Comparison of ENCODE assay signal across 20 cellular contexts in the genomic region with DNA sequence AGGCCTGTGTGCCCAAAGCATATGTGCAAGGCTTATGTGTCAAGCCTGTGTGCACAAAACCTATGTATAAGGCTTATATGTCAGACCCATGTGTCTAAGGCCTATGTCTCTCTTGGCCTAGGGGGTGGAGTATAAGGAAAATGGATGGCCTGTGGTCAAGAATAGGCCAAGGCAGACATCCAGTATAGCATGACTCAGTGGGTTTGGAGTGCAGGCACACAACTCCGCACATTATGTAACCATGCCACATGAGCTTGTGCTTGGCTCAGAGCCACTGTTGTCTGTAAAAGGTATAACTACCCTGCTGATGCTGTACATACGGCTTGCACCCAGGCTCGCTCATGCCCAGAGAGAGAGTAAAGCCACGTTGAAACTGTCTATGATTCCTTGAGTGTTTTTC.
A peak's percentile ranks its signal among the peaks of the same experiment; 100 is the strongest.
DNase-seq lines count a peak whose midpoint lies in the region; ATAC-seq and TF ChIP-seq lines count a peak whose summit lies in the region.
"Had no signal": no experiment of that assay in that cellular context is flagged by ENCODE, and none has a peak within 500 bp of the region (broad histone marks: within the 10 kb centered on the region; RNA-seq: fewer than 3 reads in every experiment).

No MANE protein-coding gene starts in this region.

- ATAC-seq in HG02759 (IDR thresholded peaks at IDR 0.05; ENCODE audit: unreplicated experiment): no peak
- ATAC-seq: activated naive CD4-positive, alpha-beta T cell treated with anti-CD3 and anti-CD28 coated beads, Interleukin-2, amount 50 U/mL, for 72 hours; CD8-positive, alpha-beta T cell had no signal

- DNase-seq in AG10803 (ENCODE audit: low read depth) (peak; percentile 9), M059J (ENCODE audit: low read depth) (peak; percentile 87), adipocyte (ENCODE audit: low read depth) (peak; percentile 21), fibroblast of villous mesenchyme (ENCODE audit: low read depth) (peak; percentile 44), coronary artery (ENCODE audit: low spot score) (no peak), OCI-M1 (lab: John Stamatoyannopoulos, UW) (no peak), iPS-NIHi11 (ENCODE audit: low spot score) (no peak)
- DNase-seq: ACHN; activated CD4-positive, alpha-beta T cell treated with anti-CD3 and anti-CD28 coated beads, Interleukin-2, amount 50 U/mL, for 4 hours; activated T-cell treated with anti-CD3 and anti-CD28 coated beads, Interleukin-2, amount 50 U/mL, for 1 hour; CD8-positive, alpha-beta T cell; DND-41; MM.1S; NCI-H2081; NCI-H524 treated with DMSO at 0.1 percent for 48 hours; nephron progenitor cell; stomach had no signal

- TF ChIP-seq CTCF in AG10803 (conservative IDR thresholded peaks at IDR 0.05; ENCODE audit: low read length): no peak
- no peak for TF ChIP-seq CTCF in fibroblast of villous mesenchyme (IDR thresholded peaks at IDR 0.05; ENCODE audit: insufficient read depth, low read depth, low read length)
- no peak for TF ChIP-seq CTCF in coronary artery (IDR thresholded peaks at IDR 0.05)

- no peaks in the 10 kb centered on the region for H3K4me1 ChIP-seq in adipocyte (ENCODE audit: control insufficient read depth, insufficient read depth, low read length)
- H3K4me1 ChIP-seq: stomach, vagina had no signal

- H3K9ac ChIP-seq in adipocyte (ENCODE audit: low read length): no peak overlapping the region

- H3K4me3 ChIP-seq in AG10803 (ENCODE audit: low read length): no peak overlapping the region
- H3K4me3 ChIP-seq in adipocyte (ENCODE audit: low read length): no peak overlapping the region
- H3K4me3 ChIP-seq in fibroblast of villous mesenchyme (ENCODE audit: low read depth, low read length): no peak overlapping the region
- no peak overlapping the region for H3K4me3 ChIP-seq in coronary artery
- H3K4me3 ChIP-seq: stomach, vagina had no signal

- H3K27ac ChIP-seq in coronary artery: no peak overlapping the region
- H3K27ac ChIP-seq: stomach, vagina had no signal

- H3K36me3 ChIP-seq in adipocyte (ENCODE audit: control insufficient read depth, insufficient read depth, low read length, severe bottlenecking): no peaks in the 10 kb centered on the region
- H3K36me3 ChIP-seq: stomach, vagina had no signal

- no peaks in the 10 kb centered on the region for H3K27me3 ChIP-seq in adipocyte (replicated peaks; ENCODE audit: control insufficient read depth, insufficient read depth, low read length)
- H3K27me3 ChIP-seq: stomach, vagina had no signal

- H3K9me3 ChIP-seq in adipocyte (ENCODE audit: control insufficient read depth, low read length): no peaks in the 10 kb centered on the region
- H3K9me3 ChIP-seq: vagina had no signal

Comparison
In these comparisons a context has a peak if more than half of its experiments do, and no peak if none do; other contexts are left out.
1. DNase-seq: peak in AG10803 (single experiment), M059J (single experiment), adipocyte (single experiment) and fibroblast of villous mesenchyme (single experiment); none in coronary artery (single experiment), OCI-M1 (single experiment) and iPS-NIHi11 (single experiment).